ENCODE assay signal across 26 cellular contexts in the genomic region with DNA sequence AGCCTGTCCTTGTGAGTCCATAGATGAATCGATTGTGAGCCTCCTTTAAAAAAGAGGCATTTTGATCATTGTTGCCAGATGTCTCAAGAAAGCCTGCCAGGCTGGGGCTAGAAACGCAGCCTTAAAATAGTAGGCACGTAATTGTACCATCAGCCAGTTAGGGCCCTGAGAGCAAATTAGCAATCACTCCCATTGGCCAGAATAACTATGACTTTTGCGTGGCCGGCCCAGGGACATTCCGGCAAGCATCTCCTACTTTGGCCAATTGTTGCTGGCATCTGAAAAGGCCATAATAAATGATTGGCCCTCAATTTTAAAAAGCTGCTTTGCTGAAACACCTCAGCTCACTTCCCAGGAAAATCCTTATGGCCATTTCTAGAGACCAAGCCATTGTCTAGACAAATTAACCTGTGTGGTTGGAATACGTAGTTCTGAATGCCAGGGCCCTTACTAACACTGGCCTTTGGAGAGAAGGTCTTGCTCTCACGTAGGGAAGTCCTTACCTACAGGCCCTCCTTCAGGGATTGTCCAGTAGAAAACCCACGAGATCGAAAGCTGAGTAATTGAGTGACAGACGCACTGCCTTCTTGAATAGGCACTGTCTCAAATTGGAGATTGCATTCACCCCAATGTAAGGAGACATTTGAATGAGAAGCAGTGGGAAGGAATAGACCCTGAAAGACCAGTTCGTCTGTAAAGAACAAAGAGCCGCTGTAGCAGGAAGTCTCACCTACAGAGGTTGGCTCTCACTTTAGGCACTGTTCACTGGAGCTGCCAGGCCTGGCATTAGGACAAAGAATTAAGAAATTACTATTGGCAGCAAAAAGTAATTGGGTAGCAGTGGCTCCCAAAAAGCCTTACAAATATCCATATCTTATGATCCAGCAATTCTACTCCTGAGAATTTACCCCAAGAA. TPM values are rescaled to one million over a fixed set of nuclear protein-coding genes. Genes with fewer than 3 reads are reported as not detected.
DNase-seq lines count a peak whose midpoint lies in the region; ATAC-seq and TF ChIP-seq lines count a peak whose summit lies in the region.
"Had no signal": no experiment of that assay in that cellular context is flagged by ENCODE, and none has a peak within 500 bp of the region (broad histone marks: within the 10 kb centered on the region; RNA-seq: fewer than 3 reads in every experiment).

No MANE protein-coding gene starts in this region.

- peaks cover 3% of the 10 kb centered on the region; the same call in 1 of the 2 replicates for H3K9me3 Mint-ChIP-seq in HFFc6
- H3K9me3 Mint-ChIP-seq: activated CD4-positive, alpha-beta T cell treated with anti-CD3 and anti-CD28 coated beads, Interleukin-2, amount 10 ng/mL, durations not matched to agents 7 days and 5 days; H9; stimulated activated memory B cell treated with anti-CD40 and anti-IgM and Interleukin-4, amounts not matched to agents 10 μg/mL and 1 μg/mL and 100 μg/mL, for 72 hours had no signal

- H3K4me1 Mint-ChIP-seq in HFFc6 (ENCODE audit: low read depth): peaks cover 70% of the 10 kb centered on the region
- H3K4me1 Mint-ChIP-seq: stimulated activated memory B cell treated with anti-CD40 and anti-IgM and Interleukin-4, amounts not matched to agents 10 μg/mL and 1 μg/mL and 100 μg/mL, for 72 hours had no signal

- peaks cover 23 to 44% (median 36%) of the 10 kb centered on the region in 10 experiments for H3K4me1 ChIP-seq in BLaER1 treated with 17β-estradiol and CSF1 and Interleukin-3, amounts not matched to agents 10 nM and 100 nM
- peaks cover 42% of the 10 kb centered on the region for H3K4me1 ChIP-seq in osteoblast (ENCODE audit: insufficient read depth, low read length)
- H3K4me1 ChIP-seq: right lobe of liver had no signal

- TF ChIP-seq CTCF in HFFc6 (IDR thresholded peaks at IDR 0.05) (no peak), osteoblast (IDR thresholded peaks at IDR 0.05; ENCODE audit: extremely low read depth, low read depth, low read length) (no peak)

- H3K9ac ChIP-seq in BLaER1 treated with 17β-estradiol and CSF1 and Interleukin-3, amounts not matched to agents 10 nM and 100 nM: no peak overlapping the region

- H3K4me3 Mint-ChIP-seq in HFFc6: peak overlapping the region; percentile 62
- H3K4me3 Mint-ChIP-seq: activated CD4-positive, alpha-beta T cell treated with anti-CD3 and anti-CD28 coated beads, Interleukin-2, amount 10 ng/mL, durations not matched to agents 7 days and 5 days; H9; stimulated activated memory B cell treated with anti-CD40 and anti-IgM and Interleukin-4, amounts not matched to agents 10 μg/mL and 1 μg/mL and 100 μg/mL, for 72 hours had no signal

- peak overlapping the region; percentile 43 to 86 (median 79); a peak in 20 of 22 replicates for H3K4me2 ChIP-seq in BLaER1 treated with 17β-estradiol and CSF1 and Interleukin-3, amounts not matched to agents 10 nM and 100 nM
- peak overlapping the region; percentile 7 for H3K4me2 ChIP-seq in osteoblast (ENCODE audit: insufficient read depth, low read length)

- H3K27ac Mint-ChIP-seq in HFFc6: peak overlapping the region; percentile 83
- H3K27ac Mint-ChIP-seq: activated CD4-positive, alpha-beta T cell treated with anti-CD3 and anti-CD28 coated beads, Interleukin-2, amount 10 ng/mL, durations not matched to agents 7 days and 5 days; H9; stimulated activated memory B cell treated with anti-CD40 and anti-IgM and Interleukin-4, amounts not matched to agents 10 μg/mL and 1 μg/mL and 100 μg/mL, for 72 hours had no signal

- peak overlapping the region; percentile 34 for H2AFZ ChIP-seq in osteoblast (ENCODE audit: low read length)

- peaks cover 6% of the 10 kb centered on the region; the same call in 1 of the 2 replicates for H3K27me3 Mint-ChIP-seq in HFFc6 (ENCODE audit: insufficient read depth)
- H3K27me3 Mint-ChIP-seq: activated CD4-positive, alpha-beta T cell treated with anti-CD3 and anti-CD28 coated beads, Interleukin-2, amount 10 ng/mL, durations not matched to agents 7 days and 5 days had no signal

- H4K20me1 ChIP-seq in BLaER1 treated with 17β-estradiol and CSF1 and Interleukin-3, amounts not matched to agents 10 nM and 100 nM: no peaks in the 10 kb centered on the region
- no peaks in the 10 kb centered on the region for H4K20me1 ChIP-seq in osteoblast (ENCODE audit: insufficient read depth, low read length)

- no peaks in the 10 kb centered on the region for H3K9me3 ChIP-seq in BLaER1 treated with 17β-estradiol and CSF1 and Interleukin-3, amounts not matched to agents 10 nM and 100 nM (replicated peaks in 1 of 11)
- H3K9me3 ChIP-seq in osteoblast (ENCODE audit: low read depth, low read length): no peaks in the 10 kb centered on the region
- H3K9me3 ChIP-seq: right lobe of liver, thoracic aorta had no signal

- H3K27me3 ChIP-seq in BLaER1 treated with 17β-estradiol and CSF1 and Interleukin-3, amounts not matched to agents 10 nM and 100 nM: peaks cover 0 to 11% (median 0%) of the 10 kb centered on the region in 11 experiments; a peak in 2 of 22 replicates
- H3K27me3 ChIP-seq in osteoblast (ENCODE audit: insufficient read depth, low read length): peaks cover 7% of the 10 kb centered on the region
- H3K27me3 ChIP-seq: cardiac muscle cell, right lobe of liver had no signal

- H3K79me2 ChIP-seq in osteoblast (ENCODE audit: insufficient read depth, low read length): no peaks in the 10 kb centered on the region

- H3K4me3 ChIP-seq in BLaER1 treated with 17β-estradiol and CSF1 and Interleukin-3, amounts not matched to agents 10 nM and 100 nM: no peak overlapping the region; a peak in 2 of 20 replicates
- H3K4me3 ChIP-seq in osteoblast (ENCODE audit: insufficient read depth, low read length): no peak overlapping the region
- H3K4me3 ChIP-seq: cardiac muscle cell, GM12878, right lobe of liver, thoracic aorta had no signal

- no peaks in the 10 kb centered on the region for H3K36me3 ChIP-seq in BLaER1 treated with 17β-estradiol and CSF1 and Interleukin-3, amounts not matched to agents 10 nM and 100 nM
- no peaks in the 10 kb centered on the region for H3K36me3 ChIP-seq in osteoblast (ENCODE audit: insufficient read depth, low read length)
- H3K36me3 ChIP-seq: cardiac muscle cell, right lobe of liver, thoracic aorta had no signal

- H3K27ac ChIP-seq in BLaER1 treated with 17β-estradiol and CSF1 and Interleukin-3, amounts not matched to agents 10 nM and 100 nM: peak overlapping the region in 2 of 11 experiments; percentile 1 to 23; a peak in 2 of 22 replicates
- H3K27ac ChIP-seq in osteoblast (ENCODE audit: low read depth, low read length): peak overlapping the region; percentile 64
- H3K27ac ChIP-seq: cardiac muscle cell, right lobe of liver, thoracic aorta had no signal

- peak; percentile 86 for DNase-seq in HFFc6
- peak; percentile 65 for DNase-seq in osteoblast (ENCODE audit: insufficient read length, low spot score, missing footprints)
- no peak for DNase-seq in NCI-H345 treated with DMSO at 0.1 percent for 48 hours (lab: John Stamatoyannopoulos, UW; ENCODE audit: unreplicated experiment)
- DNase-seq in dedifferentiated amniotic fluid mesenchymal stem cell (ENCODE audit: extremely low spot score): no peak
- DNase-seq: activated CD4-positive, alpha-beta T cell treated with anti-CD3 and anti-CD28 coated beads, Interleukin-2, amount 10 ng/mL, durations not matched to agents 7 days and 5 days; activated CD8-positive, alpha-beta memory T cell treated with anti-CD3 and anti-CD28 coated beads, Interleukin-2, amount 50 U/mL, for 4 hours; activated gamma-delta T cell; H9; KBM-7; left ventricle myocardium superior; NCI-H1092; NCI-H2081; NCI-H524; occipital lobe; right lobe of liver; SHP77 had no signal

- H3K36me3 Mint-ChIP-seq in HFFc6 (ENCODE audit: low read depth): peaks cover 13% of the 10 kb centered on the region
- H3K36me3 Mint-ChIP-seq: stimulated activated memory B cell treated with anti-CD40 and anti-IgM and Interleukin-4, amounts not matched to agents 10 μg/mL and 1 μg/mL and 100 μg/mL, for 72 hours had no signal

- ATAC-seq in esophagus mucosa (peak; percentile 91), GM21423 (IDR thresholded peaks at IDR 0.05; ENCODE audit: unreplicated experiment) (no peak), HG03280 (IDR thresholded peaks at IDR 0.05; ENCODE audit: unreplicated experiment) (no peak)
- ATAC-seq: GM12878; left ventricle myocardium superior; right lobe of liver; stimulated activated memory B cell treated with anti-CD40 and anti-IgM and Interleukin-4, amounts not matched to agents 10 μg/mL and 1 μg/mL and 100 μg/mL, for 72 hours had no signal

RNA-seq across cellular contexts. Expression of gene TEX36, which starts 10.2 kb away (rescaled TPM):
- total RNA-seq in HFFc6 (2021; fragmentation: NEBNext Ultra II Directional; extraction: Animal tissue kit (Norgen Biotek cat#: 25700)): not detected
- total RNA-seq in esophagus mucosa (not detected), osteoblast (not detected in 2 replicates)
- total RNA-seq: activated CD4-positive, alpha-beta T cell treated with anti-CD3 and anti-CD28 coated beads, Interleukin-2, amount 10 ng/mL, durations not matched to agents 7 days and 5 days; cardiac muscle cell; dermis microvascular lymphatic vessel endothelial cell; GM12878; H9; left ventricle myocardium superior; occipital lobe; right lobe of liver; T-helper 1 cell treated with Interleukin-12 subunit alpha and Interleukin-12 subunit beta and Interleukin-4 antibody, amounts not matched to agents 30 ng/mL and 1 ng/mL, for 36 hours; thoracic aorta had no signal

RNA-seq across cellular contexts. Expression of gene EDRF1, which starts 26.3 kb away (rescaled TPM):
- total RNA-seq in HFFc6 (2021; fragmentation: NEBNext Ultra II Directional; extraction: Animal tissue kit (Norgen Biotek cat#: 25700)): 10 to 100 TPM; 19.0 to 21.9 (median 20.2) TPM
- 8.3 TPM for total RNA-seq in esophagus mucosa
- 24.5 and 25.0 TPM in 2 replicates for total RNA-seq in osteoblast

Comparison
In these comparisons a context has a peak if more than half of its experiments do, and no peak if none do; other contexts are left out.
1. DNase-seq: peak in HFFc6 (single experiment) and osteoblast (single experiment); none in NCI-H345 treated with DMSO at 0.1 percent for 48 hours (single experiment) and dedifferentiated amniotic fluid mesenchymal stem cell (single experiment).